ENCODE assay signal across 2 cellular contexts in the genomic region with DNA sequence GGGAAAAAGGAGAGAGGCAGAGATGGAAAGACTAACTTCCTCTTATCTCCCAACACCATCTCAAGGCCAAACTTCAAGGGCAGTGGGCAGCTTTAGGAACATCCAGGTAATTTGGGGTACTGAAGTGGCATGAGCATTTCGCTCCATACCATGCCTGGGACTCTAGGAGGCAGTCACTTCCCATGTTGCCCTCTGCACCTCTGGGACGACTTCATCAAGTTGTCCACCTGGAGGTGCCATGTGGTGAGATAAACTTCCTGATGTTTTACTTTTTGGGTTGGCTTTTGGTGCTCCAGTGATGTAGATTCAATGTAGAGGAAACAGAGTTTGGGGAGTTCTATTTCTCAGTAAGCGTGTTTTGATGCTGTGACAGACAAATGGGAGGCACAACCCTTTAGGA.
A peak's percentile ranks its signal among the peaks of the same experiment; 100 is the strongest.
TF ChIP-seq lines count a peak whose summit lies in the region.

No MANE protein-coding gene starts in this region.

TF ChIP-seq in WTC11, 78 proteins besides CTCF, POLR2A, EP300 and RAD21 (continued from another document):
- TF ChIP-seq, protein P1, sequence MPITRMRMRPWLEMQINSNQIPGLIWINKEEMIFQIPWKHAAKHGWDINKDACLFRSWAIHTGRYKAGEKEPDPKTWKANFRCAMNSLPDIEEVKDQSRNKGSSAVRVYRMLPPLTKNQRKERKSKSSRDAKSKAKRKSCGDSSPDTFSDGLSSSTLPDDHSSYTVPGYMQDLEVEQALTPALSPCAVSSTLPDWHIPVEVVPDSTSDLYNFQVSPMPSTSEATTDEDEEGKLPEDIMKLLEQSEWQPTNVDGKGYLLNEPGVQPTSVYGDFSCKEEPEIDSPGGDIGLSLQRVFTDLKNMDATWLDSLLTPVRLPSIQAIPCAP (CRISPR knock-in tag; IDR thresholded peaks at IDR 0.05), result no peak
- TF ChIP-seq MYBL2 (CRISPR knock-in tag; IDR thresholded peaks at IDR 0.05) (no peak), ZNF396 (CRISPR knock-in tag; IDR thresholded peaks at IDR 0.05; ENCODE audit: borderline replicate concordance) (no peak)
- TF ChIP-seq, protein P2, sequence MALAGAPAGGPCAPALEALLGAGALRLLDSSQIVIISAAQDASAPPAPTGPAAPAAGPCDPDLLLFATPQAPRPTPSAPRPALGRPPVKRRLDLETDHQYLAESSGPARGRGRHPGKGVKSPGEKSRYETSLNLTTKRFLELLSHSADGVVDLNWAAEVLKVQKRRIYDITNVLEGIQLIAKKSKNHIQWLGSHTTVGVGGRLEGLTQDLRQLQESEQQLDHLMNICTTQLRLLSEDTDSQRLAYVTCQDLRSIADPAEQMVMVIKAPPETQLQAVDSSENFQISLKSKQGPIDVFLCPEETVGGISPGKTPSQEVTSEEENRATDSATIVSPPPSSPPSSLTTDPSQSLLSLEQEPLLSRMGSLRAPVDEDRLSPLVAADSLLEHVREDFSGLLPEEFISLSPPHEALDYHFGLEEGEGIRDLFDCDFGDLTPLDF (CRISPR knock-in tag; IDR thresholded peaks at IDR 0.05), result no peak

TF ChIP-seq in HepG2, 621 proteins besides CTCF, POLR2A, EP300 and RAD21 (continued from another document and continues in another):
- TF ChIP-seq, protein P3, sequence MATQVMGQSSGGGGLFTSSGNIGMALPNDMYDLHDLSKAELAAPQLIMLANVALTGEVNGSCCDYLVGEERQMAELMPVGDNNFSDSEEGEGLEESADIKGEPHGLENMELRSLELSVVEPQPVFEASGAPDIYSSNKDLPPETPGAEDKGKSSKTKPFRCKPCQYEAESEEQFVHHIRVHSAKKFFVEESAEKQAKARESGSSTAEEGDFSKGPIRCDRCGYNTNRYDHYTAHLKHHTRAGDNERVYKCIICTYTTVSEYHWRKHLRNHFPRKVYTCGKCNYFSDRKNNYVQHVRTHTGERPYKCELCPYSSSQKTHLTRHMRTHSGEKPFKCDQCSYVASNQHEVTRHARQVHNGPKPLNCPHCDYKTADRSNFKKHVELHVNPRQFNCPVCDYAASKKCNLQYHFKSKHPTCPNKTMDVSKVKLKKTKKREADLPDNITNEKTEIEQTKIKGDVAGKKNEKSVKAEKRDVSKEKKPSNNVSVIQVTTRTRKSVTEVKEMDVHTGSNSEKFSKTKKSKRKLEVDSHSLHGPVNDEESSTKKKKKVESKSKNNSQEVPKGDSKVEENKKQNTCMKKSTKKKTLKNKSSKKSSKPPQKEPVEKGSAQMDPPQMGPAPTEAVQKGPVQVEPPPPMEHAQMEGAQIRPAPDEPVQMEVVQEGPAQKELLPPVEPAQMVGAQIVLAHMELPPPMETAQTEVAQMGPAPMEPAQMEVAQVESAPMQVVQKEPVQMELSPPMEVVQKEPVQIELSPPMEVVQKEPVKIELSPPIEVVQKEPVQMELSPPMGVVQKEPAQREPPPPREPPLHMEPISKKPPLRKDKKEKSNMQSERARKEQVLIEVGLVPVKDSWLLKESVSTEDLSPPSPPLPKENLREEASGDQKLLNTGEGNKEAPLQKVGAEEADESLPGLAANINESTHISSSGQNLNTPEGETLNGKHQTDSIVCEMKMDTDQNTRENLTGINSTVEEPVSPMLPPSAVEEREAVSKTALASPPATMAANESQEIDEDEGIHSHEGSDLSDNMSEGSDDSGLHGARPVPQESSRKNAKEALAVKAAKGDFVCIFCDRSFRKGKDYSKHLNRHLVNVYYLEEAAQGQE (IDR thresholded peaks at IDR 0.05; ENCODE audit: borderline replicate concordance in 1 of 2, low read depth in 1 of 2, low read length in 2 of 2), result no peak
- TF ChIP-seq PITX1 (CRISPR knock-in tag; IDR thresholded peaks at IDR 0.05), result peak; percentile 17; the same call in 1 of the 2 replicates
- TF ChIP-seq, protein P4, sequence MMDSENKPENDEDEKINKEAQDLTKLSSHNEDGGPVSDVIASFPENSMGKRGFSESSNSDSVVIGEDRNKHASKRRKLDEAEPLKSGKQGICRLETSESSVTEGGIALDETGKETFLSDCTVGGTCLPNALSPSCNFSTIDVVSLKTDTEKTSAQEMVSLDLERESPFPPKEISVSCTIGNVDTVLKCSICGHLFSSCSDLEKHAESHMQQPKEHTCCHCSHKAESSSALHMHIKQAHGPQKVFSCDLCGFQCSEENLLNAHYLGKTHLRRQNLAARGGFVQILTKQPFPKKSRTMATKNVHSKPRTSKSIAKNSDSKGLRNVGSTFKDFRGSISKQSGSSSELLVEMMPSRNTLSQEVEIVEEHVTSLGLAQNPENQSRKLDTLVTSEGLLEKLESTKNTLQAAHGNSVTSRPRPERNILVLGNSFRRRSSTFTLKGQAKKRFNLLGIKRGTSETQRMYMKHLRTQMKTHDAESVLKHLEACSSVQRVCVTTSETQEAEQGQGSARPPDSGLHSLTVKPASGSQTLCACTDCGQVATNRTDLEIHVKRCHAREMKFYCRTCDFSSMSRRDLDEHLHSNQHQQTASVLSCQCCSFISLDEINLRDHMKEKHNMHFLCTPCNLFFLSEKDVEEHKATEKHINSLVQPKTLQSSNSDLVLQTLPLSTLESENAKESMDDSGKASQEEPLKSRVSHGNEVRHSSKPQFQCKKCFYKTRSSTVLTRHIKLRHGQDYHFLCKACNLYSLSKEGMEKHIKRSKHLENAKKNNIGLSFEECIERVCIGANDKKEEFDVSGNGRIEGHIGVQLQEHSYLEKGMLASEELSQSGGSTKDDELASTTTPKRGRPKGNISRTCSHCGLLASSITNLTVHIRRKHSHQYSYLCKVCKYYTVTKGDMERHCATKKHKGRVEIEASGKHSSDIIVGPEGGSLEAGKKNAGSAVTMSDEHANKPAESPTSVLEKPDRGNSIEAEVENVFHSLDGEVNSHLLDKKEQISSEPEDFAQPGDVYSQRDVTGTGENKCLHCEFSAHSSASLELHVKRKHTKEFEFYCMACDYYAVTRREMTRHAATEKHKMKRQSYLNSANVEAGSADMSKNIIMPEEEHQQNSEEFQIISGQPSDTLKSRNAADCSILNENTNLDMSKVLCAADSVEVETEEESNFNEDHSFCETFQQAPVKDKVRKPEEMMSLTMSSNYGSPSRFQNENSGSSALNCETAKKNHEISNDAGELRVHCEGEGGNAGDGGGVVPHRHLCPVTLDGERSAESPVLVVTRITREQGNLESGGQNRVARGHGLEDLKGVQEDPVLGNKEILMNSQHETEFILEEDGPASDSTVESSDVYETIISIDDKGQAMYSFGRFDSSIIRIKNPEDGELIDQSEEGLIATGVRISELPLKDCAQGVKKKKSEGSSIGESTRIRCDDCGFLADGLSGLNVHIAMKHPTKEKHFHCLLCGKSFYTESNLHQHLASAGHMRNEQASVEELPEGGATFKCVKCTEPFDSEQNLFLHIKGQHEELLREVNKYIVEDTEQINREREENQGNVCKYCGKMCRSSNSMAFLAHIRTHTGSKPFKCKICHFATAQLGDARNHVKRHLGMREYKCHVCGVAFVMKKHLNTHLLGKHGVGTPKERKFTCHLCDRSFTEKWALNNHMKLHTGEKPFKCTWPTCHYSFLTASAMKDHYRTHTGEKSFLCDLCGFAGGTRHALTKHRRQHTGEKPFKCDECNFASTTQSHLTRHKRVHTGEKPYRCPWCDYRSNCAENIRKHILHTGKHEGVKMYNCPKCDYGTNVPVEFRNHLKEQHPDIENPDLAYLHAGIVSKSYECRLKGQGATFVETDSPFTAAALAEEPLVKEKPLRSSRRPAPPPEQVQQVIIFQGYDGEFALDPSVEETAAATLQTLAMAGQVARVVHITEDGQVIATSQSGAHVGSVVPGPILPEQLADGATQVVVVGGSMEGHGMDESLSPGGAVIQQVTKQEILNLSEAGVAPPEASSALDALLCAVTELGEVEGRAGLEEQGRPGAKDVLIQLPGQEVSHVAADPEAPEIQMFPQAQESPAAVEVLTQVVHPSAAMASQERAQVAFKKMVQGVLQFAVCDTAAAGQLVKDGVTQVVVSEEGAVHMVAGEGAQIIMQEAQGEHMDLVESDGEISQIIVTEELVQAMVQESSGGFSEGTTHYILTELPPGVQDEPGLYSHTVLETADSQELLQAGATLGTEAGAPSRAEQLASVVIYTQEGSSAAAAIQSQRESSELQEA (CRISPR knock-in tag; IDR thresholded peaks at IDR 0.05; ENCODE audit: not compliant biosample characterization), result no peak
- no peak for TF ChIP-seq ZNF44 (CRISPR knock-in tag; IDR thresholded peaks at IDR 0.05)
- TF ChIP-seq, protein P5, sequence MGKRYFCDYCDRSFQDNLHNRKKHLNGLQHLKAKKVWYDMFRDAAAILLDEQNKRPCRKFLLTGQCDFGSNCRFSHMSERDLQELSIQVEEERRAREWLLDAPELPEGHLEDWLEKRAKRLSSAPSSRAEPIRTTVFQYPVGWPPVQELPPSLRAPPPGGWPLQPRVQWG (CRISPR knock-in tag; IDR thresholded peaks at IDR 0.05; ENCODE audit: borderline replicate concordance, low read depth), result no peak
- TF ChIP-seq NR2F6 (IDR thresholded peaks at IDR 0.05), result no peak
- TF ChIP-seq NR2F6 (CRISPR knock-in tag; IDR thresholded peaks at IDR 0.05), result peak; percentile 45; the same call in 1 of the 2 replicates
- TF ChIP-seq ZNF616 (CRISPR knock-in tag; IDR thresholded peaks at IDR 0.05; ENCODE audit: low read depth), result peak; percentile 53; the same call in 1 of the 2 replicates
- 0 out of 2 replicates have a peak, but pooled peaks have one; percentile 24 for TF ChIP-seq RFXAP (CRISPR knock-in tag; IDR thresholded peaks at IDR 0.05; ENCODE audit: borderline replicate concordance)
- no peak for TF ChIP-seq SIN3B (IDR thresholded peaks at IDR 0.05; ENCODE audit: low read length)
- TF ChIP-seq, protein P6, sequence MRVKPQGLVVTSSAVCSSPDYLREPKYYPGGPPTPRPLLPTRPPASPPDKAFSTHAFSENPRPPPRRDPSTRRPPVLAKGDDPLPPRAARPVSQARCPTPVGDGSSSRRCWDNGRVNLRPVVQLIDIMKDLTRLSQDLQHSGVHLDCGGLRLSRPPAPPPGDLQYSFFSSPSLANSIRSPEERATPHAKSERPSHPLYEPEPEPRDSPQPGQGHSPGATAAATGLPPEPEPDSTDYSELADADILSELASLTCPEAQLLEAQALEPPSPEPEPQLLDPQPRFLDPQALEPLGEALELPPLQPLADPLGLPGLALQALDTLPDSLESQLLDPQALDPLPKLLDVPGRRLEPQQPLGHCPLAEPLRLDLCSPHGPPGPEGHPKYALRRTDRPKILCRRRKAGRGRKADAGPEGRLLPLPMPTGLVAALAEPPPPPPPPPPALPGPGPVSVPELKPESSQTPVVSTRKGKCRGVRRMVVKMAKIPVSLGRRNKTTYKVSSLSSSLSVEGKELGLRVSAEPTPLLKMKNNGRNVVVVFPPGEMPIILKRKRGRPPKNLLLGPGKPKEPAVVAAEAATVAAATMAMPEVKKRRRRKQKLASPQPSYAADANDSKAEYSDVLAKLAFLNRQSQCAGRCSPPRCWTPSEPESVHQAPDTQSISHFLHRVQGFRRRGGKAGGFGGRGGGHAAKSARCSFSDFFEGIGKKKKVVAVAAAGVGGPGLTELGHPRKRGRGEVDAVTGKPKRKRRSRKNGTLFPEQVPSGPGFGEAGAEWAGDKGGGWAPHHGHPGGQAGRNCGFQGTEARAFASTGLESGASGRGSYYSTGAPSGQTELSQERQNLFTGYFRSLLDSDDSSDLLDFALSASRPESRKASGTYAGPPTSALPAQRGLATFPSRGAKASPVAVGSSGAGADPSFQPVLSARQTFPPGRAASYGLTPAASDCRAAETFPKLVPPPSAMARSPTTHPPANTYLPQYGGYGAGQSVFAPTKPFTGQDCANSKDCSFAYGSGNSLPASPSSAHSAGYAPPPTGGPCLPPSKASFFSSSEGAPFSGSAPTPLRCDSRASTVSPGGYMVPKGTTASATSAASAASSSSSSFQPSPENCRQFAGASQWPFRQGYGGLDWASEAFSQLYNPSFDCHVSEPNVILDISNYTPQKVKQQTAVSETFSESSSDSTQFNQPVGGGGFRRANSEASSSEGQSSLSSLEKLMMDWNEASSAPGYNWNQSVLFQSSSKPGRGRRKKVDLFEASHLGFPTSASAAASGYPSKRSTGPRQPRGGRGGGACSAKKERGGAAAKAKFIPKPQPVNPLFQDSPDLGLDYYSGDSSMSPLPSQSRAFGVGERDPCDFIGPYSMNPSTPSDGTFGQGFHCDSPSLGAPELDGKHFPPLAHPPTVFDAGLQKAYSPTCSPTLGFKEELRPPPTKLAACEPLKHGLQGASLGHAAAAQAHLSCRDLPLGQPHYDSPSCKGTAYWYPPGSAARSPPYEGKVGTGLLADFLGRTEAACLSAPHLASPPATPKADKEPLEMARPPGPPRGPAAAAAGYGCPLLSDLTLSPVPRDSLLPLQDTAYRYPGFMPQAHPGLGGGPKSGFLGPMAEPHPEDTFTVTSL (CRISPR knock-in tag; IDR thresholded peaks at IDR 0.05; ENCODE audit: borderline replicate concordance), result no peak
- TF ChIP-seq, protein P7, sequence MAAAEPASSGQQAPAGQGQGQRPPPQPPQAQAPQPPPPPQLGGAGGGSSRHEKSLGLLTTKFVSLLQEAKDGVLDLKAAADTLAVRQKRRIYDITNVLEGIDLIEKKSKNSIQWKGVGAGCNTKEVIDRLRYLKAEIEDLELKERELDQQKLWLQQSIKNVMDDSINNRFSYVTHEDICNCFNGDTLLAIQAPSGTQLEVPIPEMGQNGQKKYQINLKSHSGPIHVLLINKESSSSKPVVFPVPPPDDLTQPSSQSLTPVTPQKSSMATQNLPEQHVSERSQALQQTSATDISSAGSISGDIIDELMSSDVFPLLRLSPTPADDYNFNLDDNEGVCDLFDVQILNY (CRISPR knock-in tag; conservative IDR thresholded peaks at IDR 0.05), result no peak
- TF ChIP-seq TOPORS (CRISPR knock-in tag; IDR thresholded peaks at IDR 0.05), result no peak
- TF ChIP-seq, protein P8, sequence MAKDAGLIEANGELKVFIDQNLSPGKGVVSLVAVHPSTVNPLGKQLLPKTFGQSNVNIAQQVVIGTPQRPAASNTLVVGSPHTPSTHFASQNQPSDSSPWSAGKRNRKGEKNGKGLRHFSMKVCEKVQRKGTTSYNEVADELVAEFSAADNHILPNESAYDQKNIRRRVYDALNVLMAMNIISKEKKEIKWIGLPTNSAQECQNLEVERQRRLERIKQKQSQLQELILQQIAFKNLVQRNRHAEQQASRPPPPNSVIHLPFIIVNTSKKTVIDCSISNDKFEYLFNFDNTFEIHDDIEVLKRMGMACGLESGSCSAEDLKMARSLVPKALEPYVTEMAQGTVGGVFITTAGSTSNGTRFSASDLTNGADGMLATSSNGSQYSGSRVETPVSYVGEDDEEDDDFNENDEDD (CRISPR knock-in tag; IDR thresholded peaks at IDR 0.05; ENCODE audit: borderline replicate concordance), result no peak
- no peak for TF ChIP-seq DNMT3B (CRISPR knock-in tag; conservative IDR thresholded peaks at IDR 0.05)
- TF ChIP-seq, protein P9, sequence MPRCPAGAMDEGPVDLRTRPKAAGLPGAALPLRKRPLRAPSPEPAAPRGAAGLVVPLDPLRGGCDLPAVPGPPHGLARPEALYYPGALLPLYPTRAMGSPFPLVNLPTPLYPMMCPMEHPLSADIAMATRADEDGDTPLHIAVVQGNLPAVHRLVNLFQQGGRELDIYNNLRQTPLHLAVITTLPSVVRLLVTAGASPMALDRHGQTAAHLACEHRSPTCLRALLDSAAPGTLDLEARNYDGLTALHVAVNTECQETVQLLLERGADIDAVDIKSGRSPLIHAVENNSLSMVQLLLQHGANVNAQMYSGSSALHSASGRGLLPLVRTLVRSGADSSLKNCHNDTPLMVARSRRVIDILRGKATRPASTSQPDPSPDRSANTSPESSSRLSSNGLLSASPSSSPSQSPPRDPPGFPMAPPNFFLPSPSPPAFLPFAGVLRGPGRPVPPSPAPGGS (CRISPR knock-in tag; IDR thresholded peaks at IDR 0.05), result 0 out of 2 replicates have a peak, but pooled peaks have one; percentile 34
- TF ChIP-seq TGIF2 (CRISPR knock-in tag; IDR thresholded peaks at IDR 0.05), result no peak
- no peak for TF ChIP-seq ZNF451 (CRISPR knock-in tag; IDR thresholded peaks at IDR 0.05)
- TF ChIP-seq, protein P10, sequence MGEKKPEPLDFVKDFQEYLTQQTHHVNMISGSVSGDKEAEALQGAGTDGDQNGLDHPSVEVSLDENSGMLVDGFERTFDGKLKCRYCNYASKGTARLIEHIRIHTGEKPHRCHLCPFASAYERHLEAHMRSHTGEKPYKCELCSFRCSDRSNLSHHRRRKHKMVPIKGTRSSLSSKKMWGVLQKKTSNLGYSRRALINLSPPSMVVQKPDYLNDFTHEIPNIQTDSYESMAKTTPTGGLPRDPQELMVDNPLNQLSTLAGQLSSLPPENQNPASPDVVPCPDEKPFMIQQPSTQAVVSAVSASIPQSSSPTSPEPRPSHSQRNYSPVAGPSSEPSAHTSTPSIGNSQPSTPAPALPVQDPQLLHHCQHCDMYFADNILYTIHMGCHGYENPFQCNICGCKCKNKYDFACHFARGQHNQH (CRISPR knock-in tag; IDR thresholded peaks at IDR 0.05), result peak; percentile 46; the same call in 1 of the 2 replicates
- TF ChIP-seq ZNF678 (CRISPR knock-in tag; IDR thresholded peaks at IDR 0.05), result no peak
